1 cellular context compared by ENCODE assay signal in genomic region chr7:155001756-155002410, GRCh38.
TF ChIP-seq lines count a peak whose summit lies in the region.

No MANE protein-coding gene starts in this region.

TF ChIP-seq in H1, 55 proteins besides CTCF, POLR2A, EP300 and RAD21:
- TF ChIP-seq KDM4A (IDR thresholded peaks at IDR 0.05; ENCODE audit: low read depth, low read length, severe bottlenecking): peak; percentile 62
- no peak for TF ChIP-seq PHF8 (conservative IDR thresholded peaks at IDR 0.05; ENCODE audit: low read depth, low read length)
- TF ChIP-seq POU5F1 (IDR thresholded peaks at IDR 0.05; ENCODE audit: low read depth, low read length): no peak
- no peak for TF ChIP-seq TAF7 (optimal IDR thresholded peaks at IDR 0.05; ENCODE audit: borderline replicate concordance, low read depth, low read length)
- no peak for TF ChIP-seq NANOG (IDR thresholded peaks at IDR 0.05; ENCODE audit: insufficient read depth, low read depth, low read length, poor library complexity, severe bottlenecking)
- no peak for TF ChIP-seq SP2 (IDR thresholded peaks at IDR 0.05; ENCODE audit: low read length)
- no peak for TF ChIP-seq SRF (IDR thresholded peaks at IDR 0.05; ENCODE audit: low read depth, low read length)
